8 cellular contexts compared by ENCODE assay signal in genomic region chr5:115815006-115815692, GRCh38. TPM values are rescaled to one million over a fixed set of nuclear protein-coding genes. Genes with fewer than 3 reads are reported as not detected.
A peak's percentile ranks its signal among the peaks of the same experiment; 100 is the strongest.
DNase-seq lines count a peak whose midpoint lies in the region; ATAC-seq, FAIRE-seq and TF ChIP-seq lines count a peak whose summit lies in the region.

No MANE protein-coding gene starts in this region.

- POLR2A ChIA-PET in T-cell (lab: Charles Lee): interaction anchor here in 1 of 2 donors (0.6 kb wide), 1 partner anchor 745 kb away, joined by 4 read pairs; no protein-coding TSS in a partner anchor

- no peaks in the 10 kb centered on the region for H3K36me3 Mint-ChIP-seq in T-cell

- no peak overlapping the region for H3K27ac Mint-ChIP-seq in T-cell

- H3K27ac ChIP-seq in rectal smooth muscle tissue (ENCODE audit: low read depth, low read length): no peak overlapping the region

- CTCF ChIA-PET in T-cell (lab: Charles Lee): no interaction called here

- no peak overlapping the region for H3K9ac ChIP-seq in rectal smooth muscle tissue (ENCODE audit: low read length)

- ATAC-seq in GM18502 (IDR thresholded peaks at IDR 0.05; ENCODE audit: poor library complexity, unreplicated experiment) (peak; percentile 12), T-cell (replicated peaks in 1 of 4) (no peak), GM18511 (IDR thresholded peaks at IDR 0.05; ENCODE audit: unreplicated experiment) (no peak)

- H3K4me3 Mint-ChIP-seq in T-cell: peak overlapping the region; percentile 37 to 72 (median 45)

- H3K4me1 ChIP-seq in rectal smooth muscle tissue (ENCODE audit: control insufficient read depth, insufficient read depth, low read length): no peaks in the 10 kb centered on the region

- H3K36me3 ChIP-seq in rectal smooth muscle tissue (ENCODE audit: control insufficient read depth, insufficient read depth, low read length): no peaks in the 10 kb centered on the region

- FAIRE-seq in D721Med (lab: Jason Lieb, UNC): no peak

- peaks cover 17 to 20% (median 18%) of the 10 kb centered on the region in 3 donors for H3K4me1 Mint-ChIP-seq in T-cell

- H3K4me3 ChIP-seq in foreskin fibroblast (ENCODE audit: low read depth in 1 of 2, low read length in 2 of 2): peak overlapping the region; percentile 49 to 72
- H3K4me3 ChIP-seq in rectal smooth muscle tissue (ENCODE audit: low read length): peak overlapping the region; percentile 81

- no peaks in the 10 kb centered on the region for H3K9me3 Mint-ChIP-seq in T-cell

- peaks cover 65 to 66% of the 10 kb centered on the region in 2 donors for H3K27me3 Mint-ChIP-seq in T-cell

- no peak for TF ChIP-seq CTCF in foreskin fibroblast (IDR thresholded peaks at IDR 0.05; ENCODE audit: low read depth, low read length)
- no peak for TF ChIP-seq CTCF in D721Med (IDR thresholded peaks at IDR 0.05; ENCODE audit: insufficient read depth, missing control alignments)

- DNase-seq in T-cell: no peak
- DNase-seq in foreskin fibroblast: peak in 1 of 2 donors; percentile 35
- no peak for DNase-seq in D721Med (ENCODE audit: insufficient read length, low spot score)
- no peak for DNase-seq in kidney tubule cell (ENCODE audit: low spot score)
- DNase-seq in stimulated activated CD4-positive, alpha-beta T cell treated with anti-CD3 and anti-CD28 coated beads, Interleukin-4, amount 100 ng/mL, for 24 hours: no peak

- peaks cover 4% of the 10 kb centered on the region for H3K27me3 ChIP-seq in rectal smooth muscle tissue (ENCODE audit: control insufficient read depth, insufficient read depth, low read length)

RNA-seq across cellular contexts. Expression of gene CDO1, which starts 1.3 kb away (rescaled TPM):
- under 1 TPM in 2 of 5 donors, not detected in 3; 0.23 to 0.82 TPM for total RNA-seq in T-cell

RNA-seq across cellular contexts. Expression of gene ATG12, which starts 26.2 kb away (rescaled TPM):
- total RNA-seq in T-cell: 10 to 100 TPM; 55.2 to 61.4 (median 58.9) TPM

RNA-seq across cellular contexts. Expression of gene AP3S1, which starts 26.6 kb away (rescaled TPM):
- total RNA-seq in T-cell: 10 to 100 TPM; 36.4 to 44.2 (median 39.2) TPM
